7 cellular contexts compared by ENCODE assay signal in the genomic region with DNA sequence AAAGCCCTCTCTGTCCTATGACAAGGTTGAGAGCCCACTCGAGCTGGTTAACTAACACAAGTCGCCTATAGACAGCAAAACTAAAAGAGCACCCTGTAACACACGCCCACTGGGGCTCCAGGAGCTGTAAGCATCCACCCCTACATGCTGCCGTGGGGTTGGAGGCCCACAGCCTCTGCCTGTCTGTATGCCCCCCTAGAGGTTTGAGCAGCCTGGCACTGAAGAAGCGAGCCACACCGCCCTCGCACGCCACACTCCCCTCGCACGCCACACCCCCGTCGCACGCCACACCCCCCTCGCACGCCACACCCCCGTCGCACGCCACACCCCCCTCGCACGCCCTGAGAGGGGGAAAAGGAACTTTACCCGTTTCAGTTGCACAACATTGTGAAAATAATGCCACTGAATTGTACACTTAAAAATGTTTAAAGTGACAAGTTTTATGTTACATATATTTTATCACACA. TPM values are rescaled to one million over a fixed set of nuclear protein-coding genes. Genes with fewer than 3 reads are reported as not detected.
DNase-seq lines count a peak whose midpoint lies in the region; ATAC-seq and TF ChIP-seq lines count a peak whose summit lies in the region.

No MANE protein-coding gene starts in this region.

- peak; percentile 81 for DNase-seq in GM13976 (ENCODE audit: low spot score)
- DNase-seq in HuH-7 (ENCODE audit: low spot score), result peak; percentile 64
- DNase-seq in SJSA1 (ENCODE audit: low read depth in 1 of 2, low spot score in 2 of 2), result peak; percentile 52 to 71
- peak; percentile 76 for DNase-seq in activated naive CD4-positive, alpha-beta T cell treated with Interleukin-2 at 50 U/mL for 16 hours
- DNase-seq in head of caudate nucleus, result peak in 40 of 42 donors; percentile 19 to 80 (median 60)
- peak; percentile 63 for DNase-seq in prostate gland (ENCODE audit: low spot score)
- peak; percentile 88 for DNase-seq in upper lobe of right lung

- intact Hi-C loops in head of caudate nucleus (cut with DNase I), result no loop called here
- intact Hi-C loops in prostate gland (cut with DNase I), result no loop called here
- intact Hi-C loops in upper lobe of right lung (cut with DNase I), result no loop called here

- TF ChIP-seq CTCF in GM13976 (IDR thresholded peaks at IDR 0.05; ENCODE audit: borderline replicate concordance, control extremely low read depth, extremely low read depth, insufficient read depth, missing control alignments) (no peak), prostate gland (IDR thresholded peaks at IDR 0.05) (no peak), upper lobe of right lung (IDR thresholded peaks at IDR 0.05) (no peak)

- ATAC-seq in upper lobe of right lung, result peak; percentile 100

- under 1% methylated on average over 21 of the region's 21 CpGs for whole genome bisulfite sequencing in prostate gland

- H3K9me3 ChIP-seq in SJSA1 (replicated peaks), result no peaks in the 10 kb centered on the region
- H3K9me3 ChIP-seq in prostate gland, result no peaks in the 10 kb centered on the region
- H3K9me3 ChIP-seq in upper lobe of right lung, result no peaks in the 10 kb centered on the region

- in situ Hi-C loops in GM13976 (cut with MboI; ENCODE audit: low sequenced_read_pairs, unreplicated experiment), result no loop called here

- no peaks in the 10 kb centered on the region for H3K36me3 ChIP-seq in SJSA1
- H3K36me3 ChIP-seq in prostate gland, result no peaks in the 10 kb centered on the region
- H3K36me3 ChIP-seq in upper lobe of right lung, result no peaks in the 10 kb centered on the region

- H3K4me3 ChIP-seq in SJSA1, result no peak overlapping the region
- peak overlapping the region; percentile 4 to 25 for H3K4me3 ChIP-seq in prostate gland
- peak overlapping the region; percentile 43 for H3K4me3 ChIP-seq in upper lobe of right lung

- no peak overlapping the region for H3K27ac ChIP-seq in SJSA1
- no peak overlapping the region for H3K27ac ChIP-seq in prostate gland
- H3K27ac ChIP-seq in upper lobe of right lung, result no peak overlapping the region

- H3K4me1 ChIP-seq in SJSA1 (replicated peaks) (peaks cover 6% of the 10 kb centered on the region), prostate gland (replicated peaks) (no peaks in the 10 kb centered on the region), upper lobe of right lung (peaks cover 6% of the 10 kb centered on the region)

- peaks cover 11% of the 10 kb centered on the region for H3K27me3 ChIP-seq in SJSA1 (replicated peaks)
- no peaks in the 10 kb centered on the region for H3K27me3 ChIP-seq in prostate gland (replicated peaks; ENCODE audit: insufficient read depth)
- no peaks in the 10 kb centered on the region for H3K27me3 ChIP-seq in upper lobe of right lung

- no peak for TF ChIP-seq POLR2A in prostate gland (IDR thresholded peaks at IDR 0.05)

RNA-seq across cellular contexts. Expression of gene HMGCL, which starts 13.2 kb away (rescaled TPM):
- total RNA-seq in SJSA1 (2014; rRNA removed; shearing (Covaris generic)), result 24.0 and 35.9 TPM in 2 replicates
- total RNA-seq in prostate gland (10 to 100 TPM; 51.1 to 58.7 TPM), upper lobe of right lung (40.1 TPM)

RNA-seq across cellular contexts. Expression of gene FUCA1, which starts 29.7 kb away (rescaled TPM):
- 2.3 and 3.9 TPM in 2 replicates for total RNA-seq in SJSA1 (2014; rRNA removed; shearing (Covaris generic))
- 100 to 1,000 TPM in 1 of 2 donors, 10 to 100 TPM in 1; 51.4 to 111 TPM for total RNA-seq in prostate gland
- total RNA-seq in upper lobe of right lung, result 44.4 TPM

RNA-seq across cellular contexts. Expression of gene GALE, which starts 37.9 kb away (rescaled TPM):
- 31.5 and 55.4 TPM in 2 replicates for total RNA-seq in SJSA1 (2014; rRNA removed; shearing (Covaris generic))
- total RNA-seq in prostate gland (10 to 100 TPM; 26.3 to 27.3 TPM), upper lobe of right lung (62.9 TPM)

RNA-seq across cellular contexts. Expression of gene LYPLA2, which starts 47.5 kb away (rescaled TPM):
- 42.4 and 46.6 TPM in 2 replicates for total RNA-seq in SJSA1 (2014; rRNA removed; shearing (Covaris generic))
- total RNA-seq in prostate gland (10 to 100 TPM; 53.6 to 57.7 TPM), upper lobe of right lung (45.9 TPM)
